In genomic region chr7:36367561-36367889, GRCh38 we compare ENCODE assay signal across 8 cellular contexts. TPM values are rescaled to one million over a fixed set of nuclear protein-coding genes. Genes with fewer than 3 reads are reported as not detected.
DNase-seq lines count a peak whose midpoint lies in the region; ATAC-seq and TF ChIP-seq lines count a peak whose summit lies in the region.

No MANE protein-coding gene starts in this region.

- no peaks in the 10 kb centered on the region for H3K79me2 ChIP-seq in Karpas-422 (ENCODE audit: low read length)

- H3K27me3 Mint-ChIP-seq in Caco-2 (ENCODE audit: insufficient read depth, unreplicated experiment) = peaks cover 2% of the 10 kb centered on the region
- H3K27me3 Mint-ChIP-seq in effector memory CD8-positive, alpha-beta T cell = peaks cover 15 to 17% of the 10 kb centered on the region in 2 donors

- no peak overlapping the region for H3K27ac Mint-ChIP-seq in Caco-2 (ENCODE audit: unreplicated experiment)
- peak overlapping the region; percentile 38 to 41 for H3K27ac Mint-ChIP-seq in effector memory CD8-positive, alpha-beta T cell

- H3K27ac ChIP-seq in Karpas-422 (ENCODE audit: low read length) (no peak overlapping the region), neutrophil (no peak overlapping the region)

- peak overlapping the region; percentile 98 for H2AFZ ChIP-seq in Karpas-422 (ENCODE audit: low read length)

- H3K4me3 ChIP-seq in Caco-2 (ENCODE audit: low read depth, low read length) (peak overlapping the region; percentile 67), Karpas-422 (ENCODE audit: low read length) (peak overlapping the region; percentile 78), neutrophil (ENCODE audit: low read depth in 1 of 2, low read length in 1 of 2) (peak overlapping the region; percentile 76 to 81)

- DNase-seq in Caco-2 (no peak), Karpas-422 (no peak), NCI-H187 treated with DMSO at 0.1 percent for 48 hours (lab: John Stamatoyannopoulos, UW) (no peak), LoVo (ENCODE audit: low spot score) (no peak)
- DNase-seq in effector memory CD8-positive, alpha-beta T cell = no peak
- no peak for DNase-seq in effector CD4-positive, alpha-beta T cell

- no peak for ATAC-seq in effector memory CD8-positive, alpha-beta T cell (replicated peaks)
- ATAC-seq in GM21723 (IDR thresholded peaks at IDR 0.05; ENCODE audit: unreplicated experiment) = no peak

- H3K9ac ChIP-seq in Karpas-422 (ENCODE audit: low read length) = peak overlapping the region; percentile 57

- no peaks in the 10 kb centered on the region for H3K9me3 Mint-ChIP-seq in Caco-2 (ENCODE audit: unreplicated experiment)
- no peaks in the 10 kb centered on the region for H3K9me3 Mint-ChIP-seq in effector memory CD8-positive, alpha-beta T cell

- peaks cover 6% of the 10 kb centered on the region for H3K36me3 Mint-ChIP-seq in Caco-2 (ENCODE audit: insufficient read depth, unreplicated experiment)
- peaks cover 3% of the 10 kb centered on the region for H3K36me3 Mint-ChIP-seq in effector memory CD8-positive, alpha-beta T cell (ENCODE audit: insufficient read depth)

- H3K27me3 ChIP-seq in Caco-2 (replicated peaks; ENCODE audit: control insufficient read depth, insufficient read depth, low read length) = no peaks in the 10 kb centered on the region
- H3K27me3 ChIP-seq in Karpas-422 (ENCODE audit: low read length) = 0 out of 2 replicates have a peak, but pooled peaks cover 3% of the 10 kb centered on the region
- peaks cover 25% of the 10 kb centered on the region for H3K27me3 ChIP-seq in neutrophil

- CTCF ChIA-PET in Caco-2 (lab: Charles Lee) = interaction anchor here (1.3 to 1.4 kb wide), 2 partner anchors 22 to 33 kb away, joined by 4 to 7 read pairs; partner anchors contain the start of gene ANLN

- H3K4me1 ChIP-seq in Caco-2 = no peaks in the 10 kb centered on the region
- peaks cover 5% of the 10 kb centered on the region for H3K4me1 ChIP-seq in Karpas-422 (ENCODE audit: low read length)
- H3K4me1 ChIP-seq in neutrophil (ENCODE audit: control insufficient read depth in 1 of 2, insufficient read depth in 1 of 2, low read depth in 1 of 2, low read length in 1 of 2) = peaks cover 11% of the 10 kb centered on the region in 2 experiments

- no TSS peak for BruUV-seq in Caco-2 (replicated peaks; lab: Mats Ljungman, UMichigan)

- peak overlapping the region; percentile 85 for H3K4me3 Mint-ChIP-seq in Caco-2 (ENCODE audit: unreplicated experiment)
- peak overlapping the region; percentile 84 for H3K4me3 Mint-ChIP-seq in effector memory CD8-positive, alpha-beta T cell

- POLR2A ChIA-PET in Caco-2 (lab: Charles Lee) = interaction anchor here (1.5 kb wide), 1 partner anchor 22 kb away, joined by 10 read pairs; the partner anchor contains the start of gene ANLN

- TF ChIP-seq CTCF in Caco-2 (IDR thresholded peaks at IDR 0.05; ENCODE audit: insufficient read depth in 1 of 2, low read depth in 1 of 2, low read length in 1 of 2, severe bottlenecking in 1 of 2, unreplicated experiment in 1 of 2) = no peak
- TF ChIP-seq CTCF in neutrophil (IDR thresholded peaks at IDR 0.05) = no peak

- no peaks in the 10 kb centered on the region for H4K20me1 ChIP-seq in Karpas-422 (ENCODE audit: insufficient read depth, low read depth, low read length)

- intact Hi-C loops in Caco-2 (cut with micrococcal nuclease; ENCODE audit: unreplicated experiment) = loop anchor here (1.0 kb wide), 1 partner anchor 22 kb away; the partner anchor contains the start of gene ANLN

- H3K4me1 Mint-ChIP-seq in Caco-2 (ENCODE audit: low read depth, unreplicated experiment) = no peaks in the 10 kb centered on the region
- peaks cover 0 to 3% of the 10 kb centered on the region in 2 donors for H3K4me1 Mint-ChIP-seq in effector memory CD8-positive, alpha-beta T cell (ENCODE audit: low read depth in 2 of 2)

- H3K9me3 ChIP-seq in Caco-2 (no peaks in the 10 kb centered on the region), Karpas-422 (ENCODE audit: low read length) (no peaks in the 10 kb centered on the region), neutrophil (no peaks in the 10 kb centered on the region)

- H3K36me3 ChIP-seq in Caco-2 (ENCODE audit: control insufficient read depth, insufficient read depth, low read length) (no peaks in the 10 kb centered on the region), Karpas-422 (ENCODE audit: insufficient read depth, low read length) (no peaks in the 10 kb centered on the region), neutrophil (no peaks in the 10 kb centered on the region)

- no peaks in the 10 kb centered on the region for H3K9me2 ChIP-seq in Karpas-422 (replicated peaks; ENCODE audit: insufficient read depth, low read length)

- peak overlapping the region; percentile 88 for H3K4me2 ChIP-seq in Karpas-422 (ENCODE audit: low read depth, low read length, poor library complexity, severe bottlenecking)

RNA-seq across cellular contexts. Expression of gene ANLN, which starts 22.1 kb away (rescaled TPM):
- total RNA-seq in Caco-2 (2022) = 105 and 106 TPM in 2 replicates
- total RNA-seq in Karpas-422 (2014; rRNA removed; shearing (Covaris generic); ENCODE audit: low replicate concordance) = 23.1 and 27.5 TPM in 2 replicates
